In the genomic region with DNA sequence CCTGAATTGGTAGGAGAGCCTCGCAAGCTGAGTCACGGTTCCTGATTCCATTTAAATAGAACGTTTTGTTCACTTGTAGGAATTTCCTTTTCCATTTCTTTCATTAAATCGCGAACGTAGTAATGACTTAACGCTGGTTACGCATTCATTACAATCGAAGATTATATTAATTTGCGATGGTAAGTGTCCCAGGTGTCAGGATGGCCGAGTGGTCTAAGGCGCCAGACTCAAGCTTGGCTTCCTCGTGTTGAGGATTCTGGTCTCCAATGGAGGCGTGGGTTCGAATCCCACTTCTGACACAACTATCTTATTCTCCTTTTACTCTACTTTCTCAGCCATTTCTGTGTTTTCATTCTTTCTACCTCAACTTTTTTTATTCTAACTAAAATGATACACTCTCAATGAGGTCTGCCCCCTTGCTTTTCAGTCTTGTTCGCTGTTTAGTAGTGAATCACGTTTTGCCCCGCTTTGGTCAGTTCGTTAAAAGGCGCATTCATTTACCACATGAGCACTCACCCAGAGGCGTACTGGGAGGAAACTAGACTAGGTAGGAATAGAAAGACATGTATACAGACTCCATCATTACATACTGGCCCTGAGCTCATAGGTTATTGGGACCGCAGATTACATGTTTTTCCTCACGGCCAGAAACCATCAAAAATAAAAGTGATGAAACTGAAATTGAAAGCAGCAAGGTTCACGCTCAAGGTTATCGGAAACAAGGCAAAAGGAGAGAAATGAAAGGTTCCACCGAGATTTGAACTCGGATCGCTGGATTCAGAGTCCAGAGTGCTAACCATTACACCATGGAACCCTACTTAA, we compare ENCODE assay signal across 1 cellular context.
TF ChIP-seq lines count a peak whose summit lies in the region.

No MANE protein-coding gene starts in this region.

TF ChIP-seq in GM12878, 131 proteins besides CTCF, POLR2A, EP300 and RAD21 (continued from another document):
- TF ChIP-seq IRF5 (IDR thresholded peaks at IDR 0.05; ENCODE audit: borderline replicate concordance) (no peak), E4F1 (IDR thresholded peaks at IDR 0.05; ENCODE audit: borderline replicate concordance, partially characterized antibody) (no peak), ETV6 (conservative IDR thresholded peaks at IDR 0.05 in 1 of 2, IDR thresholded peaks at IDR 0.05 in 1 of 2; ENCODE audit: borderline replicate concordance in 1 of 2, low read depth in 1 of 2) (no peak), FOXM1 (IDR thresholded peaks at IDR 0.05; ENCODE audit: low read depth, low read length) (no peak), NR2C1 (IDR thresholded peaks at IDR 0.05) (peak; percentile 17; the same call in 1 of the 2 replicates), SREBF2 (IDR thresholded peaks at IDR 0.05; ENCODE audit: low read length) (peak; percentile 95), NR2F1 (conservative IDR thresholded peaks at IDR 0.05) (peak; percentile 58), ZBED1 (IDR thresholded peaks at IDR 0.05; ENCODE audit: borderline replicate concordance) (no peak; the same call in 1 of the 2 replicates), KDM1A (IDR thresholded peaks at IDR 0.05; ENCODE audit: borderline replicate concordance) (no peak), BACH1 (IDR thresholded peaks at IDR 0.05; ENCODE audit: borderline replicate concordance) (0 out of 2 replicates have a peak, but pooled peaks have one; percentile 32), TCF7 (IDR thresholded peaks at IDR 0.05; ENCODE audit: borderline replicate concordance) (peak; percentile 65; the same call in 1 of the 2 replicates), PAX5 (IDR thresholded peaks at IDR 0.05; ENCODE audit: borderline replicate concordance, low read depth, low read length) (peak; percentile 77; the same call in 1 of the 2 replicates), KLF5 (IDR thresholded peaks at IDR 0.05; ENCODE audit: partially characterized antibody) (no peak), CREB1 (IDR thresholded peaks at IDR 0.05; ENCODE audit: low read depth) (0 out of 2 replicates have a peak, but pooled peaks have one; percentile 51), SMARCA5 (IDR thresholded peaks at IDR 0.05) (peak; percentile 96)
- TF ChIP-seq, protein P1, sequence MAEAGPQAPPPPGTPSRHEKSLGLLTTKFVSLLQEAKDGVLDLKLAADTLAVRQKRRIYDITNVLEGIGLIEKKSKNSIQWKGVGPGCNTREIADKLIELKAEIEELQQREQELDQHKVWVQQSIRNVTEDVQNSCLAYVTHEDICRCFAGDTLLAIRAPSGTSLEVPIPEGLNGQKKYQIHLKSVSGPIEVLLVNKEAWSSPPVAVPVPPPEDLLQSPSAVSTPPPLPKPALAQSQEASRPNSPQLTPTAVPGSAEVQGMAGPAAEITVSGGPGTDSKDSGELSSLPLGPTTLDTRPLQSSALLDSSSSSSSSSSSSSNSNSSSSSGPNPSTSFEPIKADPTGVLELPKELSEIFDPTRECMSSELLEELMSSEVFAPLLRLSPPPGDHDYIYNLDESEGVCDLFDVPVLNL (IDR thresholded peaks at IDR 0.05; ENCODE audit: low read depth, low read length) = no peak
